Comparison of ENCODE assay signal across 23 cellular contexts in the genomic region with DNA sequence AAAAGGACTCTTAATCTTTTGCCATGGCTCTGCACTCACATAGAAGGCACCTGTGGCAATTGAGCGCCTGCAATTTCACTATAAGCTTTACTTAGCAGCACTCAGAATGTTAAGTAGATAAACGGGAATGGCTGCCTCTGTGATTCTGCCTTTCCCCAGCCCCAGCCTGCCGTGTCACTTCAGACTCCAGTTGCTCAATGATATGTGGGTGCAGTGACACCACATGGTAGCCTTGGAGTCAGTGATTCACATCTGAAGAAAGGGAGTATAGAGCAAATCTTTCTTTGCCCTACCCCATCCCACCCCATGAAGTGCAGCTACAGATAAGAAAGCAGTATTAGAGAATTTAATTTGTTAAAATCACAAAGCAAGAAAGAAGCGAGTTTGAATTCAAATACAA.
A peak's percentile ranks its signal among the peaks of the same experiment; 100 is the strongest.
DNase-seq lines count a peak whose midpoint lies in the region; ATAC-seq, FAIRE-seq and TF ChIP-seq lines count a peak whose summit lies in the region.
"Had no signal": no experiment of that assay in that cellular context is flagged by ENCODE, and none has a peak within 500 bp of the region (broad histone marks: within the 10 kb centered on the region; RNA-seq: fewer than 3 reads in every experiment).

No MANE protein-coding gene starts in this region.

- H3K79me2 ChIP-seq in H1 (ENCODE audit: control insufficient read depth in 1 of 2, insufficient read depth in 2 of 2, low read length in 2 of 2) (no peaks in the 10 kb centered on the region), trophoblast cell (ENCODE audit: control insufficient read depth, insufficient read depth, low read length, poor library complexity) (no peaks in the 10 kb centered on the region)
- H3K79me2 ChIP-seq: parathyroid adenoma had no signal

- DNase-seq in NCI-H748 (lab: John Stamatoyannopoulos, UW; ENCODE audit: unreplicated experiment) (peak; percentile 11), NCI-H748 treated with DMSO at 0.1 percent for 48 hours (lab: John Stamatoyannopoulos, UW) (no peak), NCI-H510A treated with DMSO at 0.1 percent for 48 hours (lab: John Stamatoyannopoulos, UW) (peak; percentile 29), H1 (ENCODE audit: low read depth in 1 of 2, low spot score in 2 of 2) (no peak), trophoblast cell (no peak), EL (no peak), COLO829 (ENCODE audit: low spot score) (no peak)
- DNase-seq: activated CD4-positive, alpha-beta memory T cell treated with anti-CD3 and anti-CD28 coated beads for 36 hours; central memory CD4-positive, alpha-beta T cell; gastrocnemius medialis; kidney glomerular epithelial cell; naive thymus-derived CD8-positive, alpha-beta T cell; NCI-H1048; NCI-H2081; NCI-H524; Right ventricle myocardium superior; sigmoid colon; substantia nigra; T-cell had no signal

- no peak overlapping the region for H2AK5ac ChIP-seq in H1 (ENCODE audit: low read depth, low read length)
- H2AK5ac ChIP-seq in trophoblast cell (ENCODE audit: low read length) = no peak overlapping the region

- H2AFZ ChIP-seq in H1 (ENCODE audit: low read length) = peak overlapping the region; percentile 57
- no peak overlapping the region for H2AFZ ChIP-seq in trophoblast cell (ENCODE audit: insufficient read depth, low read length, poor library complexity)
- H2AFZ ChIP-seq: parathyroid adenoma had no signal

- TF ChIP-seq EP300 in H1 (IDR thresholded peaks at IDR 0.05; ENCODE audit: borderline replicate concordance in 1 of 2, low read depth in 2 of 2, low read length in 2 of 2) = no peak

- POLR2A ChIA-PET in H1 (lab: Charles Lee; ENCODE audit: partially characterized antibody) = no interaction called here

- peaks cover 0 to 2% (median 0%) of the 10 kb centered on the region in 4 experiments; a peak in 2 of 7 replicates for H3K4me1 ChIP-seq in H1 (replicated peaks in 1 of 4; ENCODE audit: control insufficient read depth in 3 of 4, insufficient read depth in 4 of 4, low read length in 3 of 4)
- H3K4me1 ChIP-seq in trophoblast cell (ENCODE audit: control insufficient read depth in 1 of 2, insufficient read depth in 2 of 2, low read length in 2 of 2) = peaks cover 0 to 3% of the 10 kb centered on the region in 2 experiments
- H3K4me1 ChIP-seq: gastrocnemius medialis, parathyroid adenoma, sigmoid colon had no signal

- TF ChIP-seq CTCF in H1 (IDR thresholded peaks at IDR 0.05; ENCODE audit: control extremely low read depth in 1 of 3, insufficient read depth in 1 of 3, low read depth in 1 of 3, low read length in 3 of 3) = peak in 1 of 3 experiments; percentile 9; a peak in 1 of 4 replicates

- H3K4me3 ChIP-seq in H1 (ENCODE audit: extremely low read depth in 1 of 4, insufficient read depth in 2 of 4, low read depth in 3 of 4, low read length in 4 of 4) = no peak overlapping the region
- no peak overlapping the region for H3K4me3 ChIP-seq in trophoblast cell (ENCODE audit: low read depth, low read length)
- H3K4me3 ChIP-seq: gastrocnemius medialis, sigmoid colon had no signal

- H2BK12ac ChIP-seq in H1 (ENCODE audit: low read depth, low read length) = no peak overlapping the region
- no peak overlapping the region for H2BK12ac ChIP-seq in trophoblast cell (ENCODE audit: low read length)

- peak; percentile 38 to 47 for TF ChIP-seq RAD21 in H1 (IDR thresholded peaks at IDR 0.05 in 1 of 2, conservative IDR thresholded peaks at IDR 0.05 in 1 of 2; ENCODE audit: low read depth in 2 of 2, low read length in 2 of 2)

- H3K4ac ChIP-seq in H1 (replicated peaks; ENCODE audit: insufficient read length, low read depth, low read length) (no peak overlapping the region), trophoblast cell (ENCODE audit: low read depth, low read length) (no peak overlapping the region)

- H4K91ac ChIP-seq in H1 (replicated peaks; ENCODE audit: insufficient read length, low read length) (no peak overlapping the region), trophoblast cell (ENCODE audit: low read depth, low read length) (peak overlapping the region; percentile 23)

- H3K36me3 ChIP-seq in H1 (ENCODE audit: control insufficient read depth in 2 of 4, insufficient read depth in 4 of 4, low read length in 3 of 4) = no peaks in the 10 kb centered on the region
- H3K36me3 ChIP-seq in trophoblast cell (ENCODE audit: control insufficient read depth in 1 of 2, insufficient read depth in 2 of 2, low read length in 2 of 2) = no peaks in the 10 kb centered on the region
- H3K36me3 ChIP-seq: sigmoid colon had no signal

- H3K27ac ChIP-seq in H1 (ENCODE audit: low read depth, low read length) = no peak overlapping the region
- H3K27ac ChIP-seq in trophoblast cell (ENCODE audit: low read depth, low read length) = peak overlapping the region; percentile 57
- H3K27ac ChIP-seq: gastrocnemius medialis, parathyroid adenoma, sigmoid colon had no signal

- no peak overlapping the region for H3K18ac ChIP-seq in H1 (ENCODE audit: extremely low read depth, low read length)
- no peak overlapping the region for H3K18ac ChIP-seq in trophoblast cell (ENCODE audit: low read length)

- no peak overlapping the region for H3K23ac ChIP-seq in H1 (ENCODE audit: insufficient read length)
- H3K23ac ChIP-seq in trophoblast cell (ENCODE audit: low read length) = no peak overlapping the region

- H3K9ac ChIP-seq in H1 (replicated peaks in 1 of 4; ENCODE audit: extremely low read depth in 1 of 4, low read depth in 3 of 4, low read length in 3 of 4) = no peak overlapping the region
- H3K9ac ChIP-seq in trophoblast cell (ENCODE audit: low read length) = no peak overlapping the region
- H3K9ac ChIP-seq: parathyroid adenoma had no signal

- H2BK20ac ChIP-seq in H1 (ENCODE audit: low read length) = no peak overlapping the region

- no peak overlapping the region for H4K5ac ChIP-seq in H1 (ENCODE audit: insufficient read length, low read depth, low read length)

- H3K27me3 ChIP-seq in H1 (replicated peaks in 1 of 4; ENCODE audit: control insufficient read depth in 3 of 4, extremely low read depth in 1 of 4, insufficient read depth in 3 of 4, low read length in 3 of 4) (no peaks in the 10 kb centered on the region; a peak in 1 of 7 replicates), trophoblast cell (ENCODE audit: insufficient read depth, low read length) (no peaks in the 10 kb centered on the region)
- H3K27me3 ChIP-seq: gastrocnemius medialis, sigmoid colon had no signal

- no peak overlapping the region for H2BK15ac ChIP-seq in H1 (ENCODE audit: low read length)

- ATAC-seq in GM19455 (IDR thresholded peaks at IDR 0.05; ENCODE audit: unreplicated experiment) = no peak
- ATAC-seq: gastrocnemius medialis; naive thymus-derived CD8-positive, alpha-beta T cell; T-cell had no signal

- H3K14ac ChIP-seq in H1 (ENCODE audit: insufficient read length) (no peak overlapping the region), trophoblast cell (ENCODE audit: low read length) (no peak overlapping the region)

- FAIRE-seq in H1 (lab: Jason Lieb, UNC) = no peak
- FAIRE-seq: A204.1, urothelium cell line had no signal

- 83% methylated on average over 4 of the region's 4 CpGs; no CpG with 5 or more reads in 1 of the 2 experiments for WGBS in H1 (ENCODE audit: extremely low coverage in 1 of 2, insufficient coverage in 1 of 2, insufficient read length in 1 of 2, insufficient replicate concordance in 2 of 2, low coverage in 1 of 2, low lambda C conversion rate in 2 of 2, missing lambda C conversion rate in 1 of 2), 2 experiments
- WGBS in trophoblast cell (ENCODE audit: extremely low coverage, insufficient coverage, insufficient read length) = no CpG with 5 or more reads among the region's 4 CpGs

- H4K12ac ChIP-seq in trophoblast cell (ENCODE audit: low read depth, low read length) = no peak overlapping the region

- no peak overlapping the region for H2BK5ac ChIP-seq in H1 (ENCODE audit: low read depth, low read length)
- H2BK5ac ChIP-seq in trophoblast cell (ENCODE audit: low read depth, low read length, poor library complexity) = no peak overlapping the region

- H3K4me2 ChIP-seq in H1 (ENCODE audit: insufficient read depth in 1 of 2, low read depth in 2 of 2, low read length in 2 of 2) (no peak overlapping the region), trophoblast cell (ENCODE audit: low read length) (no peak overlapping the region)

- no peak for TF ChIP-seq POLR2A in H1 (IDR thresholded peaks at IDR 0.05; ENCODE audit: control extremely low read depth in 1 of 2, low read depth in 2 of 2, low read length in 2 of 2)

- H3K79me1 ChIP-seq in H1 (ENCODE audit: low read depth, low read length) (no peaks in the 10 kb centered on the region), trophoblast cell (ENCODE audit: low read length) (peaks cover 3% of the 10 kb centered on the region)

- H3K9me3 ChIP-seq in H1 (ENCODE audit: insufficient read depth in 2 of 2, low read depth in 1 of 2, low read length in 1 of 2) (no peaks in the 10 kb centered on the region), trophoblast cell (ENCODE audit: insufficient read depth, low read depth, low read length) (no peaks in the 10 kb centered on the region)
- H3K9me3 ChIP-seq: gastrocnemius medialis, sigmoid colon had no signal

- H2BK120ac ChIP-seq in H1 (replicated peaks; ENCODE audit: low read depth, low read length) (no peak overlapping the region), trophoblast cell (ENCODE audit: insufficient read depth, low read length, poor library complexity) (peak overlapping the region; percentile 29)

- CTCF ChIA-PET in H1 (lab: Charles Lee; ENCODE audit: partially characterized antibody) = interaction anchor here (0.7 to 1.6 kb wide), 4 partner anchors 10 to 180 kb away, joined by 3 to 5 read pairs (median 4); no protein-coding TSS in a partner anchor

- H3K56ac ChIP-seq in H1 (replicated peaks; ENCODE audit: insufficient read length, low read depth, low read length) = no peak overlapping the region

- H4K8ac ChIP-seq in H1 (ENCODE audit: extremely low read depth, insufficient read depth, low read length) (no peak overlapping the region), trophoblast cell (ENCODE audit: low read depth, low read length) (no peak overlapping the region)

- H4K20me1 ChIP-seq in H1 (replicated peaks in 1 of 2; ENCODE audit: control insufficient read depth in 1 of 2, insufficient read depth in 2 of 2, low read length in 2 of 2) = no peaks in the 10 kb centered on the region

- H3K23me2 ChIP-seq in H1 (ENCODE audit: low read depth, low read length) = no peaks in the 10 kb centered on the region

TF ChIP-seq in H1, 55 proteins besides CTCF, POLR2A, EP300 and RAD21:
- TF ChIP-seq SIRT6 (IDR thresholded peaks at IDR 0.05; ENCODE audit: low read length) (no peak), CREB1 (IDR thresholded peaks at IDR 0.05) (no peak)

Comparison
In these comparisons a context has a peak if more than half of its experiments do, and no peak if none do; other contexts are left out.
1. DNase-seq: peak in NCI-H748 (single experiment) and NCI-H510A treated with DMSO at 0.1 percent for 48 hours (single experiment); none in NCI-H748 treated with DMSO at 0.1 percent for 48 hours (single experiment), H1 (0 of 2), trophoblast cell (0 of 2), EL (single experiment) and COLO829 (single experiment).